In the genomic region with DNA sequence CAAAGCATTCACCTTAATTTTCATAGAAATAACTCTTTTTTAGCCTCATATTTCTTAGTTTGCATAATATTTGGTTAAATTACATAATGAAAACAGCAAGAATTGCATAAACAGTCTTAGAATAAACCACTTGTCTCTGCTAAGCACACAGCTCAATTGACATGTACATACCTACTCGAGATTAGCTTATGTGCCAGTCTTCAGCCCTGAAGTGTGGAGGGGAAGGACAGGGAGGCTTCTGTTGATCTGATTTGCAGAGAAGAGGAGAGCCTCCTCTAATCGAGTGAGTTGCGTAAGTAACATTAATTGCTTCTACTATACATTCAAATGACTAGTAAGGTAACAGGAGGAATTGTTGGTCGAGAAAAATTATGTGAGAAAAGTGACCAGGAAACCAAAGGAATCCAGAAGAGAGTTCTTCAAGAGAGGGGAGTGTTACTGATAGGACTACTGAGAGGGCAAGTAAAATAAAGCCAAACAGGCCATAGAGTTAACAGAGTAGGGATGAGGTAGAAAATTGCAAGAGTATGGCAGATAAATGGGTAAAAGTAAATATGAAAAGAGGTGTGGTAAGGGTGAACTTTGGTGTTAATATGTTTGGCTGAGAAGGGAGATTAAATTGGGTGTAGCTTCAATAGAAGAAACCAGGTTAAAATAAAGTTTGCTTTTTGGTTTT, we compare ENCODE assay signal across 1 cellular context.
TF ChIP-seq lines count a peak whose summit lies in the region.

No MANE protein-coding gene starts in this region.

TF ChIP-seq in H1, 55 proteins besides CTCF, POLR2A, EP300 and RAD21:
- TF ChIP-seq MAFK (IDR thresholded peaks at IDR 0.05; ENCODE audit: low read depth, low read length) (no peak), EGR1 (IDR thresholded peaks at IDR 0.05; ENCODE audit: borderline replicate concordance, low read depth, low read length) (no peak), CREB1 (IDR thresholded peaks at IDR 0.05) (no peak), SP2 (IDR thresholded peaks at IDR 0.05; ENCODE audit: low read length) (no peak), YY1 (IDR thresholded peaks at IDR 0.05; ENCODE audit: low read depth, low read length) (no peak)
